Comparison of ENCODE assay signal across 9 cellular contexts in genomic region chr6:106194949-106195919, GRCh38.
DNase-seq lines count a peak whose midpoint lies in the region; ATAC-seq, FAIRE-seq and TF ChIP-seq lines count a peak whose summit lies in the region.
"Had no signal": no experiment of that assay in that cellular context is flagged by ENCODE, and none has a peak within 500 bp of the region (broad histone marks: within the 10 kb centered on the region; RNA-seq: fewer than 3 reads in every experiment).

No MANE protein-coding gene starts in this region.

- H3K4me2 ChIP-seq in GM12878 (ENCODE audit: control insufficient read depth, insufficient read depth): peak overlapping the region; percentile 24; the same call in 1 of the 2 replicates

- no peak overlapping the region for H3K9ac ChIP-seq in GM12878 (ENCODE audit: control insufficient read depth, insufficient read depth, low read length)

- H3K9me3 Mint-ChIP-seq in IgD-negative memory B cell (peaks cover 0 to 4% (median 0%) of the 10 kb centered on the region in 3 donors), CD14-positive monocyte (peaks cover 0 to 2% (median 0%) of the 10 kb centered on the region in 7 donors)
- H3K9me3 Mint-ChIP-seq in natural killer cell treated with Interleukin-12 subunit alpha and Interleukin-12 subunit beta and Interleukin-15 and Interleukin-18, amount 100 ng/mL, for 72 hours: no peaks in the 10 kb centered on the region

- SMC1A ChIA-PET in GM12878 (lab: Charles Lee; ENCODE audit: uncharacterized antibody, unreplicated experiment): interaction anchor here (0.7 to 2.1 kb wide), 7 partner anchors 9 to 78 kb away, joined by 3 to 12 read pairs (median 3); no protein-coding TSS in a partner anchor

- H3K36me3 ChIP-seq in GM12878 (ENCODE audit: control insufficient read depth in 2 of 2, insufficient read depth in 2 of 2, low read length in 1 of 2) (no peaks in the 10 kb centered on the region; a peak in 1 of 4 replicates), upper lobe of right lung (no peaks in the 10 kb centered on the region)

- WGBS in GM12878 (ENCODE audit: insufficient coverage, insufficient replicate concordance, low lambda C conversion rate, missing lambda C conversion rate): 24% methylated on average over 7 of the region's 7 CpGs
- WGBS in right cardiac atrium: 92% methylated on average over 7 of the region's 7 CpGs

- H3K4me3 ChIP-seq in GM12878 (no peak overlapping the region), right cardiac atrium (ENCODE audit: low read length) (no peak overlapping the region), upper lobe of right lung (no peak overlapping the region)

- H2AFZ ChIP-seq in GM12878 (ENCODE audit: control insufficient read depth, low read depth, low read length): no peak overlapping the region

- CTCF ChIA-PET in GM12878 (lab: Yijun Ruan, JAX): interaction anchor here (0.6 to 2.5 kb wide), 11 partner anchors 9 to 843 kb away, joined by 3 to 13 read pairs (median 3); no protein-coding TSS in a partner anchor

- H3K36me3 Mint-ChIP-seq in IgD-negative memory B cell (peaks cover 12% of the 10 kb centered on the region), CD14-positive monocyte (peaks cover 29 to 33% of the 10 kb centered on the region in 2 donors)
- peaks cover 18% of the 10 kb centered on the region for H3K36me3 Mint-ChIP-seq in natural killer cell treated with Interleukin-12 subunit alpha and Interleukin-12 subunit beta and Interleukin-15 and Interleukin-18, amount 100 ng/mL, for 72 hours

- H3K4me1 Mint-ChIP-seq in IgD-negative memory B cell (peaks cover 24 to 31% (median 27%) of the 10 kb centered on the region in 3 donors), CD14-positive monocyte (peaks cover 22% of the 10 kb centered on the region)
- peaks cover 50 to 66% of the 10 kb centered on the region in 2 donors for H3K4me1 Mint-ChIP-seq in natural killer cell treated with Interleukin-12 subunit alpha and Interleukin-12 subunit beta and Interleukin-15 and Interleukin-18, amount 100 ng/mL, for 72 hours (ENCODE audit: low read depth in 2 of 2)

- H3K27me3 Mint-ChIP-seq in IgD-negative memory B cell: no peaks in the 10 kb centered on the region
- H3K27me3 Mint-ChIP-seq in natural killer cell treated with Interleukin-12 subunit alpha and Interleukin-12 subunit beta and Interleukin-15 and Interleukin-18, amount 100 ng/mL, for 72 hours: no peaks in the 10 kb centered on the region
- no peaks in the 10 kb centered on the region for H3K27me3 Mint-ChIP-seq in CD14-positive monocyte (ENCODE audit: low read depth in 3 of 3)

- H3K4me1 ChIP-seq in GM12878 (ENCODE audit: control insufficient read depth, insufficient read depth, low read length) (peaks cover 11% of the 10 kb centered on the region; the same call in 1 of the 2 replicates), right cardiac atrium (ENCODE audit: control insufficient read depth, insufficient read depth, low read length) (no peaks in the 10 kb centered on the region), upper lobe of right lung (no peaks in the 10 kb centered on the region)

- FAIRE-seq in GM12878 (lab: Jason Lieb, UNC): no peak

- H3K27ac ChIP-seq in GM12878 (ENCODE audit: control insufficient read depth, insufficient read depth) (peak overlapping the region; percentile 37; the same call in 1 of the 2 replicates), right cardiac atrium (ENCODE audit: low read length) (no peak overlapping the region), upper lobe of right lung (no peak overlapping the region)

- H3K9me3 ChIP-seq in GM12878 (replicated peaks; ENCODE audit: control insufficient read depth, insufficient read depth, low read length) (no peaks in the 10 kb centered on the region; the same call in 2 of the 3 replicates), right cardiac atrium (ENCODE audit: control insufficient read depth, low read length) (no peaks in the 10 kb centered on the region), upper lobe of right lung (no peaks in the 10 kb centered on the region)

- H3K4me3 Mint-ChIP-seq in IgD-negative memory B cell (peak overlapping the region in 3 of 4 donors; percentile 20 to 77 (median 71)), CD14-positive monocyte (no peak overlapping the region)
- H3K4me3 Mint-ChIP-seq in natural killer cell treated with Interleukin-12 subunit alpha and Interleukin-12 subunit beta and Interleukin-15 and Interleukin-18, amount 100 ng/mL, for 72 hours: peak overlapping the region; percentile 76

- no peaks in the 10 kb centered on the region for H3K27me3 ChIP-seq in GM12878 (replicated peaks in 1 of 2; ENCODE audit: control insufficient read depth in 2 of 2, insufficient read depth in 2 of 2, low read length in 1 of 2)
- H3K27me3 ChIP-seq in right cardiac atrium (ENCODE audit: control insufficient read depth, insufficient read depth): no peaks in the 10 kb centered on the region
- no peaks in the 10 kb centered on the region for H3K27me3 ChIP-seq in upper lobe of right lung

- no TSS peak for BruUV-seq in GM12878 (replicated peaks; lab: Mats Ljungman, UMichigan)

- H3K27ac Mint-ChIP-seq in IgD-negative memory B cell (peak overlapping the region; percentile 43 to 94 (median 67)), CD14-positive monocyte (peak overlapping the region in 1 of 7 donors; percentile 34)
- H3K27ac Mint-ChIP-seq in natural killer cell treated with Interleukin-12 subunit alpha and Interleukin-12 subunit beta and Interleukin-15 and Interleukin-18, amount 100 ng/mL, for 72 hours: peak overlapping the region; percentile 87 to 98

- no peak for TF ChIP-seq EP300 in GM12878 (IDR thresholded peaks at IDR 0.05; ENCODE audit: borderline replicate concordance in 1 of 2, control insufficient read depth in 1 of 2, low read depth in 2 of 2, low read length in 2 of 2)

- TF ChIP-seq CTCF in GM12878 (IDR thresholded peaks at IDR 0.05 in 2 of 3, conservative IDR thresholded peaks at IDR 0.05 in 1 of 3; ENCODE audit: control insufficient read depth in 2 of 3, extremely low read depth in 1 of 3, insufficient read depth in 1 of 3, low read depth in 3 of 3, low read length in 3 of 3) (no peak), CD14-positive monocyte (IDR thresholded peaks at IDR 0.05) (no peak), upper lobe of right lung (IDR thresholded peaks at IDR 0.05) (no peak)

- in situ Hi-C loops in GM12878 (cut with MboI): no loop called here

- no peak for TF ChIP-seq POLR2A in GM12878 (IDR thresholded peaks at IDR 0.05; ENCODE audit: low read depth, low read length)

- POLR2A ChIA-PET in GM12878 (lab: Charles Lee): interaction anchor here (0.6 to 0.8 kb wide), 2 partner anchors 11 to 764 kb away, joined by 3 to 6 read pairs; no protein-coding TSS in a partner anchor

- DNase-seq in GM12878 (ENCODE audit: low read depth, low spot score): no peak
- no peak for DNase-seq in natural killer cell treated with Interleukin-12 subunit alpha and Interleukin-12 subunit beta and Interleukin-15 and Interleukin-18, amount 100 ng/mL, for 72 hours (ENCODE audit: low spot score)
- DNase-seq in CD14-positive monocyte (ENCODE audit: low spot score): no peak
- no peak for DNase-seq in right cardiac atrium
- DNase-seq in activated CD8-positive, alpha-beta memory T cell treated with anti-CD3 and anti-CD28 coated beads for 24 hours: no peak
- no peak for DNase-seq in upper lobe of right lung
- DNase-seq: T-helper 9 cell had no signal

- peak; percentile 48 for ATAC-seq in GM19397 (IDR thresholded peaks at IDR 0.05; ENCODE audit: unreplicated experiment)
- ATAC-seq in GM12878: peak; percentile 56
- ATAC-seq in natural killer cell treated with Interleukin-12 subunit alpha and Interleukin-12 subunit beta and Interleukin-15 and Interleukin-18, amount 100 ng/mL, for 72 hours: peak; percentile 88 to 93
- no peak for ATAC-seq in right cardiac atrium
- no peak for ATAC-seq in upper lobe of right lung

- RAD21 ChIA-PET in GM12878 (lab: Charles Lee; ENCODE audit: unreplicated experiment): interaction anchor here (0.9 to 1.4 kb wide), 3 partner anchors 13 to 106 kb away, joined by 4 to 5 read pairs (median 4); no protein-coding TSS in a partner anchor

- H3K79me2 ChIP-seq in GM12878 (ENCODE audit: control insufficient read depth, insufficient read depth, low read length): no peaks in the 10 kb centered on the region

- no peak for TF ChIP-seq RAD21 in GM12878 (IDR thresholded peaks at IDR 0.05; ENCODE audit: insufficient read depth, low read depth, low read length)

- no peaks in the 10 kb centered on the region for H4K20me1 ChIP-seq in GM12878 (ENCODE audit: control insufficient read depth, insufficient read depth)

- intact Hi-C loops in GM12878 (cut with micrococcal nuclease; ENCODE audit: unreplicated experiment): no loop called here
- intact Hi-C loops in CD14-positive monocyte (cut with micrococcal nuclease): no loop called here
- intact Hi-C loops in right cardiac atrium (cut with DNase I): no loop called here
- intact Hi-C loops in upper lobe of right lung (cut with DNase I): no loop called here

TF ChIP-seq in GM12878, 131 proteins besides CTCF, POLR2A, EP300 and RAD21:
- TF ChIP-seq, protein P1, sequence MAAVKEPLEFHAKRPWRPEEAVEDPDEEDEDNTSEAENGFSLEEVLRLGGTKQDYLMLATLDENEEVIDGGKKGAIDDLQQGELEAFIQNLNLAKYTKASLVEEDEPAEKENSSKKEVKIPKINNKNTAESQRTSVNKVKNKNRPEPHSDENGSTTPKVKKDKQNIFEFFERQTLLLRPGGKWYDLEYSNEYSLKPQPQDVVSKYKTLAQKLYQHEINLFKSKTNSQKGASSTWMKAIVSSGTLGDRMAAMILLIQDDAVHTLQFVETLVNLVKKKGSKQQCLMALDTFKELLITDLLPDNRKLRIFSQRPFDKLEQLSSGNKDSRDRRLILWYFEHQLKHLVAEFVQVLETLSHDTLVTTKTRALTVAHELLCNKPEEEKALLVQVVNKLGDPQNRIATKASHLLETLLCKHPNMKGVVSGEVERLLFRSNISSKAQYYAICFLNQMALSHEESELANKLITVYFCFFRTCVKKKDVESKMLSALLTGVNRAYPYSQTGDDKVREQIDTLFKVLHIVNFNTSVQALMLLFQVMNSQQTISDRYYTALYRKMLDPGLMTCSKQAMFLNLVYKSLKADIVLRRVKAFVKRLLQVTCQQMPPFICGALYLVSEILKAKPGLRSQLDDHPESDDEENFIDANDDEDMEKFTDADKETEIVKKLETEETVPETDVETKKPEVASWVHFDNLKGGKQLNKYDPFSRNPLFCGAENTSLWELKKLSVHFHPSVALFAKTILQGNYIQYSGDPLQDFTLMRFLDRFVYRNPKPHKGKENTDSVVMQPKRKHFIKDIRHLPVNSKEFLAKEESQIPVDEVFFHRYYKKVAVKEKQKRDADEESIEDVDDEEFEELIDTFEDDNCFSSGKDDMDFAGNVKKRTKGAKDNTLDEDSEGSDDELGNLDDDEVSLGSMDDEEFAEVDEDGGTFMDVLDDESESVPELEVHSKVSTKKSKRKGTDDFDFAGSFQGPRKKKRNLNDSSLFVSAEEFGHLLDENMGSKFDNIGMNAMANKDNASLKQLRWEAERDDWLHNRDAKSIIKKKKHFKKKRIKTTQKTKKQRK (IDR thresholded peaks at IDR 0.05; ENCODE audit: low read depth, low read length): no peak
- peak; percentile 77 for TF ChIP-seq RUNX3 (IDR thresholded peaks at IDR 0.05; ENCODE audit: low read length)
- no peak for TF ChIP-seq CHD1 (IDR thresholded peaks at IDR 0.05; ENCODE audit: low read depth, low read length)
- TF ChIP-seq ZNF384 (IDR thresholded peaks at IDR 0.05; ENCODE audit: borderline replicate concordance, low read depth, low read length): peak; percentile 78
- TF ChIP-seq NFIC (IDR thresholded peaks at IDR 0.05; ENCODE audit: low read depth, low read length): no peak

Comparison
In these comparisons a context has a peak if more than half of its experiments do, and no peak if none do; other contexts are left out.
1. ATAC-seq: peak in GM19397 (single experiment), GM12878 (single experiment) and natural killer cell treated with Interleukin-12 subunit alpha and Interleukin-12 subunit beta and Interleukin-15 and Interleukin-18, amount 100 ng/mL, for 72 hours (2 of 2); none in right cardiac atrium (0 of 2) and upper lobe of right lung (single experiment).
2. H3K4me3 Mint-ChIP-seq: peak in IgD-negative memory B cell (3 of 4) and natural killer cell treated with Interleukin-12 subunit alpha and Interleukin-12 subunit beta and Interleukin-15 and Interleukin-18, amount 100 ng/mL, for 72 hours (single experiment); none in CD14-positive monocyte (0 of 2).